ENCODE assay signal across 10 cellular contexts in the genomic region with DNA sequence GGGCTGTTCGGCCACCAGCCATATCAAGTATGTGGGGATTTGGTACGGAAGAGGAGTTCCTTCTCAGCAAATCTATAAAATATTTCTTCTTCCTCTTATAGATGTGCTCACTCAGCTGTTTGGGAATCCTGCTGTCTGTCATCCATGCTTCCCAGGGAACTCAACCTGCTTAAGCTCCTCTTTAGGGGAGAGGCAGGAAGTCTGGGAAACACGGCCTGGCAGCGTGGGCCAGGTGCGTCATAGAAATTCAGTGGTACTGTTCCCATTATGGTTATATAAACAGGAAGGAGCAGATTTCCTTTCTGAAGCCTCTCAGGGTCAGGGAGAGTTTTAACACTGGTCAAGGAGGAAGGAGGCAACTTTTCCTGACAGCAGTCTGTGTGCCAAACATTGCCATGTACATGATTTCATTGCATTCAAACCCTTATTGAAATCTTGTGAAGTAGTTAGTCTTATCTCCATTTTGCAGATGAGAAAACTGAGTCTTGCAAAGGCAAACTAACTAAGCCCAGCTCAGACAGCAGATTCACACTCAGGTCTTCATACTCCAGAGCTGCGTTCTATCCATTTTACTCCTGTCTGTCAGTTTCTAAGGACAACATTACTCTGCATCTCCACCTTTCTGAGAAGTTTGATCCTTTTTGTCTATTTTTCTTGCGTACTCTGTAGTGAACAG. TPM values are rescaled to one million over a fixed set of nuclear protein-coding genes. Genes with fewer than 3 reads are reported as not detected.
DNase-seq lines count a peak whose midpoint lies in the region; ATAC-seq and TF ChIP-seq lines count a peak whose summit lies in the region.
"Had no signal": no experiment of that assay in that cellular context is flagged by ENCODE, and none has a peak within 500 bp of the region (broad histone marks: within the 10 kb centered on the region; RNA-seq: fewer than 3 reads in every experiment).

No MANE protein-coding gene starts in this region.

- DNase-seq in HFF-Myc (ENCODE audit: extremely low read depth, low read depth) (peak; percentile 81), Right ventricle myocardium inferior (ENCODE audit: missing footprints) (peak; percentile 61), NCI-H128 (lab: John Stamatoyannopoulos, UW; ENCODE audit: unreplicated experiment) (no peak), NCI-H2227 (lab: John Stamatoyannopoulos, UW; ENCODE audit: unreplicated experiment) (no peak)
- DNase-seq in activated CD8-positive, alpha-beta memory T cell treated with anti-CD3 and anti-CD28 coated beads, Interleukin-2, amount 10 ng/mL, durations not matched to agents 7 days and 5 days: no peak
- no peak for DNase-seq in activated naive CD4-positive, alpha-beta T cell (lab: John Stamatoyannopoulos, UW)
- DNase-seq: activated CD4-positive, alpha-beta memory T cell treated with anti-CD3 and anti-CD28 coated beads, Interleukin-2, amount 10 ng/mL, durations not matched to agents 7 days and 5 days; NCI-H1436 treated with DMSO at 0.1 percent for 48 hours had no signal

- peaks cover 12% of the 10 kb centered on the region for H3K27me3 Mint-ChIP-seq in activated CD8-positive, alpha-beta memory T cell treated with anti-CD3 and anti-CD28 coated beads, Interleukin-2, amount 10 ng/mL, durations not matched to agents 7 days and 5 days

- H3K36me3 Mint-ChIP-seq in activated CD8-positive, alpha-beta memory T cell treated with anti-CD3 and anti-CD28 coated beads, Interleukin-2, amount 10 ng/mL, durations not matched to agents 7 days and 5 days: no peaks in the 10 kb centered on the region

- H3K27ac ChIP-seq in VCaP: peak overlapping the region; percentile 66
- H3K27ac ChIP-seq in skin epidermis: peak overlapping the region in 18 of 21 experiments; percentile 15 to 76 (median 53)

- peak; percentile 46 for ATAC-seq in Right ventricle myocardium inferior
- no peak for ATAC-seq in activated CD8-positive, alpha-beta memory T cell treated with anti-CD3 and anti-CD28 coated beads, Interleukin-2, amount 10 ng/mL, durations not matched to agents 7 days and 5 days

- no peak overlapping the region for H3K4me3 Mint-ChIP-seq in activated CD8-positive, alpha-beta memory T cell treated with anti-CD3 and anti-CD28 coated beads, Interleukin-2, amount 10 ng/mL, durations not matched to agents 7 days and 5 days
- H3K4me3 Mint-ChIP-seq: activated CD4-positive, alpha-beta memory T cell treated with anti-CD3 and anti-CD28 coated beads, Interleukin-2, amount 10 ng/mL, durations not matched to agents 7 days and 5 days had no signal

- H3K9me3 Mint-ChIP-seq in activated CD8-positive, alpha-beta memory T cell treated with anti-CD3 and anti-CD28 coated beads, Interleukin-2, amount 10 ng/mL, durations not matched to agents 7 days and 5 days (ENCODE audit: low read depth): no peaks in the 10 kb centered on the region
- H3K9me3 Mint-ChIP-seq: activated CD4-positive, alpha-beta memory T cell treated with anti-CD3 and anti-CD28 coated beads, Interleukin-2, amount 10 ng/mL, durations not matched to agents 7 days and 5 days had no signal

- no peak overlapping the region for H3K27ac Mint-ChIP-seq in activated CD8-positive, alpha-beta memory T cell treated with anti-CD3 and anti-CD28 coated beads, Interleukin-2, amount 10 ng/mL, durations not matched to agents 7 days and 5 days
- H3K27ac Mint-ChIP-seq: activated CD4-positive, alpha-beta memory T cell treated with anti-CD3 and anti-CD28 coated beads, Interleukin-2, amount 10 ng/mL, durations not matched to agents 7 days and 5 days had no signal

- H3K4me3 ChIP-seq in HFF-Myc (replicated peaks; ENCODE audit: low read depth, low read length): no peak overlapping the region
- no peak overlapping the region for H3K4me3 ChIP-seq in skin epidermis

- H3K4me1 Mint-ChIP-seq in activated CD8-positive, alpha-beta memory T cell treated with anti-CD3 and anti-CD28 coated beads, Interleukin-2, amount 10 ng/mL, durations not matched to agents 7 days and 5 days: no peaks in the 10 kb centered on the region

- TF ChIP-seq CTCF in HFF-Myc (IDR thresholded peaks at IDR 0.05; ENCODE audit: low read depth, low read length, missing control alignments) (no peak), VCaP (conservative IDR thresholded peaks at IDR 0.05) (no peak)

- intact Hi-C loops in Right ventricle myocardium inferior (cut with DNase I): no loop called here

- CTCF ChIA-PET in activated CD8-positive, alpha-beta memory T cell treated with anti-CD3 and anti-CD28 coated beads, Interleukin-2, amount 10 ng/mL, durations not matched to agents 7 days and 5 days (lab: Charles Lee): interaction anchor here (1.5 kb wide), 1 partner anchor 10 kb away, joined by 3 read pairs; no protein-coding TSS in a partner anchor

RNA-seq across cellular contexts. Expression of gene AMOTL1, which starts 35.4 kb away (rescaled TPM):
- 53.5 TPM for total RNA-seq in Right ventricle myocardium inferior
- total RNA-seq in activated CD8-positive, alpha-beta memory T cell treated with anti-CD3 and anti-CD28 coated beads, Interleukin-2, amount 10 ng/mL, durations not matched to agents 7 days and 5 days: 1 to 10 TPM; 3.9 to 4.6 TPM

Comparison
In these comparisons a context has a peak if more than half of its experiments do, and no peak if none do; other contexts are left out.
1. DNase-seq: peak in HFF-Myc (single experiment) and Right ventricle myocardium inferior (single experiment); none in NCI-H128 (single experiment), NCI-H2227 (single experiment), activated CD8-positive, alpha-beta memory T cell treated with anti-CD3 and anti-CD28 coated beads, Interleukin-2, amount 10 ng/mL, durations not matched to agents 7 days and 5 days (single experiment) and activated naive CD4-positive, alpha-beta T cell (0 of 4).